Comparison of ENCODE assay signal across 1 cellular context in genomic region chr4:37995981-37996770, GRCh38.
TF ChIP-seq lines count a peak whose summit lies in the region.

No MANE protein-coding gene starts in this region.

TF ChIP-seq in WTC11, 78 proteins besides CTCF, POLR2A, EP300 and RAD21 (continued from another document):
- TF ChIP-seq PRDM15 (CRISPR knock-in tag; IDR thresholded peaks at IDR 0.05) (no peak), PRRX2 (CRISPR knock-in tag; IDR thresholded peaks at IDR 0.05) (no peak), IRF1 (CRISPR knock-in tag; IDR thresholded peaks at IDR 0.05) (no peak), ZNF396 (CRISPR knock-in tag; IDR thresholded peaks at IDR 0.05; ENCODE audit: borderline replicate concordance) (no peak), KAT7 (CRISPR knock-in tag; IDR thresholded peaks at IDR 0.05; ENCODE audit: borderline replicate concordance) (no peak), RORB (CRISPR knock-in tag; IDR thresholded peaks at IDR 0.05) (no peak), SMAD3 (CRISPR knock-in tag; IDR thresholded peaks at IDR 0.05; ENCODE audit: borderline replicate concordance) (no peak), ATF6 (CRISPR knock-in tag; IDR thresholded peaks at IDR 0.05) (no peak), ATF3 (CRISPR knock-in tag; conservative IDR thresholded peaks at IDR 0.05) (no peak), TEAD1 (CRISPR knock-in tag; IDR thresholded peaks at IDR 0.05) (no peak), NR1H2 (CRISPR knock-in tag; IDR thresholded peaks at IDR 0.05) (no peak), E2F1 (CRISPR knock-in tag; IDR thresholded peaks at IDR 0.05) (no peak)
